In genomic region chr1:67134692-67135091, GRCh38 we compare ENCODE assay signal across 9 cellular contexts. TPM values are rescaled to one million over a fixed set of nuclear protein-coding genes. Genes with fewer than 3 reads are reported as not detected.
DNase-seq lines count a peak whose midpoint lies in the region; ATAC-seq and TF ChIP-seq lines count a peak whose summit lies in the region.
"Had no signal": no experiment of that assay in that cellular context is flagged by ENCODE, and none has a peak within 500 bp of the region (broad histone marks: within the 10 kb centered on the region; RNA-seq: fewer than 3 reads in every experiment).

TSS of gene C1orf141 (minus strand) at chr1:67134970. CDS start at chr1:67127240, 7,730 bp downstream.

- peaks cover 6% of the 10 kb centered on the region for H3K4me1 Mint-ChIP-seq in stimulated activated effector memory CD8-positive, alpha-beta T cell treated with anti-CD3 and anti-CD28 coated beads, Interleukin-12 subunit alpha, Interleukin-12 subunit beta, amount 100 ng/mL, for 72 hours

- peak within 1 kb of the TSS; percentile 52 for H3K4me3 Mint-ChIP-seq in stimulated activated effector memory CD8-positive, alpha-beta T cell treated with anti-CD3 and anti-CD28 coated beads, Interleukin-12 subunit alpha, Interleukin-12 subunit beta, amount 100 ng/mL, for 72 hours

- no peaks in the 10 kb centered on the region for H3K79me2 ChIP-seq in Karpas-422 (ENCODE audit: low read length)

- H3K9me3 Mint-ChIP-seq in stimulated activated effector memory CD8-positive, alpha-beta T cell treated with anti-CD3 and anti-CD28 coated beads, Interleukin-12 subunit alpha, Interleukin-12 subunit beta, amount 100 ng/mL, for 72 hours = no peaks in the 10 kb centered on the region

- no peaks in the 10 kb centered on the region for H3K36me3 ChIP-seq in Karpas-422 (ENCODE audit: insufficient read depth, low read length)
- no peaks in the 10 kb centered on the region for H3K36me3 ChIP-seq in iPS-20b (ENCODE audit: insufficient read depth, low read depth, low read length)

- peak within 1 kb of the TSS; percentile 29 for H3K4me2 ChIP-seq in Karpas-422 (ENCODE audit: low read depth, low read length, poor library complexity, severe bottlenecking)

- H4K20me1 ChIP-seq in Karpas-422 (ENCODE audit: insufficient read depth, low read depth, low read length) = no peaks in the 10 kb centered on the region

- H2AFZ ChIP-seq in Karpas-422 (ENCODE audit: low read length) = no peak within 1 kb of the TSS

- no peak within 1 kb of the TSS for H3K27ac Mint-ChIP-seq in stimulated activated effector memory CD8-positive, alpha-beta T cell treated with anti-CD3 and anti-CD28 coated beads, Interleukin-12 subunit alpha, Interleukin-12 subunit beta, amount 100 ng/mL, for 72 hours

- H3K4me1 ChIP-seq in Karpas-422 (ENCODE audit: low read length) = peaks cover 3% of the 10 kb centered on the region; the same call in 1 of the 2 replicates
- peaks cover 9% of the 10 kb centered on the region; the same call in 1 of the 2 replicates for H3K4me1 ChIP-seq in iPS-20b (ENCODE audit: insufficient read depth, low read length)

- H3K27me3 ChIP-seq in Karpas-422 (ENCODE audit: low read length) = no peaks in the 10 kb centered on the region
- no peaks in the 10 kb centered on the region for H3K27me3 ChIP-seq in iPS-20b (ENCODE audit: insufficient read depth, low read length)

- no peak for TF ChIP-seq CTCF in astrocyte of the spinal cord (IDR thresholded peaks at IDR 0.05; ENCODE audit: low read depth, low read length)

- in situ Hi-C loops in astrocyte of the spinal cord (cut with HindIII; ENCODE audit: low sequenced_read_pairs) = no loop called here

- no peaks in the 10 kb centered on the region for H3K36me3 Mint-ChIP-seq in stimulated activated effector memory CD8-positive, alpha-beta T cell treated with anti-CD3 and anti-CD28 coated beads, Interleukin-12 subunit alpha, Interleukin-12 subunit beta, amount 100 ng/mL, for 72 hours

- H3K9ac ChIP-seq in Karpas-422 (ENCODE audit: low read length) (no peak within 1 kb of the TSS), iPS-20b (ENCODE audit: low read depth, low read length) (no peak within 1 kb of the TSS)

- H3K4me3 ChIP-seq in Karpas-422 (ENCODE audit: low read length) (no peak within 1 kb of the TSS), astrocyte of the spinal cord (ENCODE audit: low read depth, low read length) (peak within 1 kb of the TSS; percentile 43), iPS-20b (ENCODE audit: low read length) (peak within 1 kb of the TSS; percentile 34; the same call in 1 of the 2 replicates)

- no peak for ATAC-seq in stimulated activated effector memory CD8-positive, alpha-beta T cell treated with anti-CD3 and anti-CD28 coated beads, Interleukin-12 subunit alpha, Interleukin-12 subunit beta, amount 100 ng/mL, for 72 hours
- ATAC-seq in GM19397 (IDR thresholded peaks at IDR 0.05; ENCODE audit: unreplicated experiment) = no peak

- H3K9me3 ChIP-seq in Karpas-422 (ENCODE audit: low read length) (no peaks in the 10 kb centered on the region), iPS-20b (ENCODE audit: insufficient read depth, low read depth, low read length) (no peaks in the 10 kb centered on the region)

- H3K9me2 ChIP-seq in Karpas-422 (replicated peaks; ENCODE audit: insufficient read depth, low read length) = no peaks in the 10 kb centered on the region; the same call in 1 of the 2 replicates

- no peak within 1 kb of the TSS for H3K27ac ChIP-seq in Karpas-422 (ENCODE audit: low read length)
- H3K27ac ChIP-seq in iPS-20b (ENCODE audit: low read length) = no peak within 1 kb of the TSS

- DNase-seq in Karpas-422 = no peak
- peak; percentile 39 for DNase-seq in astrocyte of the spinal cord (ENCODE audit: low read depth, low spot score)
- DNase-seq in stimulated activated effector memory CD8-positive, alpha-beta T cell treated with anti-CD3 and anti-CD28 coated beads, Interleukin-12 subunit alpha, Interleukin-12 subunit beta, amount 100 ng/mL, for 72 hours (ENCODE audit: low spot score in 2 of 2) = no peak
- no peak for DNase-seq in NCI-H82 (lab: John Stamatoyannopoulos, UW)
- DNase-seq in HuH-7.5 (ENCODE audit: low spot score) = no peak
- no peak for DNase-seq in cerebellar cortex (ENCODE audit: low spot score)

RNA-seq across cellular contexts. Expression of gene C1orf141, which starts in this region (rescaled TPM):
- total RNA-seq in Karpas-422 (2014; rRNA removed; shearing (Covaris generic); ENCODE audit: low replicate concordance) = not detected in 2 replicates
- total RNA-seq: pulmonary artery endothelial cell had no signal
